In genomic region chr15:50424066-50424890, GRCh38 we compare ENCODE assay signal across 1 cellular context.
TF ChIP-seq lines count a peak whose summit lies in the region.

USP8 (plus strand) TSS chr15:50424405; CDS start chr15:50439074, 14,669 bp downstream.

TF ChIP-seq in HEK293, 187 proteins besides CTCF, POLR2A, EP300 and RAD21 (continued from another document and continues in another):
- TF ChIP-seq ZBTB10 (tag by site-specific recombination; IDR thresholded peaks at IDR 0.05) (no peak), ZNF585B (tag by site-specific recombination; IDR thresholded peaks at IDR 0.05) (no peak), ZNF140 (tag by site-specific recombination; IDR thresholded peaks at IDR 0.05) (no peak), ZBTB21 (tag by site-specific recombination; IDR thresholded peaks at IDR 0.05) (peak; percentile 29; the same call in 1 of the 2 replicates), ZNF501 (tag by site-specific recombination; IDR thresholded peaks at IDR 0.05) (no peak), KLF17 (tag by site-specific recombination; IDR thresholded peaks at IDR 0.05) (no peak), ZNF785 (tag by site-specific recombination; IDR thresholded peaks at IDR 0.05) (no peak), ZNF416 (tag by site-specific recombination; IDR thresholded peaks at IDR 0.05) (no peak), ZNF146 (tag by site-specific recombination; IDR thresholded peaks at IDR 0.05) (no peak), PRDM4 (tag by site-specific recombination; IDR thresholded peaks at IDR 0.05) (no peak), ZNF677 (tag by site-specific recombination; IDR thresholded peaks at IDR 0.05) (no peak), GLI2 (tag by site-specific recombination; IDR thresholded peaks at IDR 0.05; ENCODE audit: borderline replicate concordance, low read depth) (no peak), ZBTB11 (tag by site-specific recombination; conservative IDR thresholded peaks at IDR 0.05; ENCODE audit: low read depth) (no peak; the same call in 1 of the 2 replicates), ZNF239 (tag by site-specific recombination; IDR thresholded peaks at IDR 0.05) (no peak), ZNF670 (tag by site-specific recombination; IDR thresholded peaks at IDR 0.05; ENCODE audit: low read depth) (no peak), FEZF1 (tag by site-specific recombination; IDR thresholded peaks at IDR 0.05) (no peak), ZNF404 (tag by site-specific recombination; IDR thresholded peaks at IDR 0.05) (no peak), ZIC2 (tag by site-specific recombination; IDR thresholded peaks at IDR 0.05) (no peak), WT1 (tag by site-specific recombination; IDR thresholded peaks at IDR 0.05) (no peak), ZNF768 (tag by site-specific recombination; IDR thresholded peaks at IDR 0.05) (no peak), EGR2 (tag by site-specific recombination; IDR thresholded peaks at IDR 0.05; ENCODE audit: low read depth) (peak; percentile 72), IKZF3 (tag by site-specific recombination; IDR thresholded peaks at IDR 0.05) (peak; percentile 74; the same call in 1 of the 2 replicates), SETDB1 (IDR thresholded peaks at IDR 0.05; ENCODE audit: insufficient read length, low read length) (no peak), ZFP41 (tag by site-specific recombination; IDR thresholded peaks at IDR 0.05; ENCODE audit: borderline replicate concordance) (no peak), ZNF701 (tag by site-specific recombination; IDR thresholded peaks at IDR 0.05) (no peak), GLIS2 (tag by site-specific recombination; IDR thresholded peaks at IDR 0.05) (peak; percentile 77), ZNF48 (tag by site-specific recombination; IDR thresholded peaks at IDR 0.05) (no peak), ZNF707 (tag by site-specific recombination; IDR thresholded peaks at IDR 0.05) (no peak), PRDM2 (tag by site-specific recombination; IDR thresholded peaks at IDR 0.05; ENCODE audit: borderline replicate concordance) (no peak), RBAK (tag by site-specific recombination; IDR thresholded peaks at IDR 0.05) (no peak), ZNF335 (tag by site-specific recombination; conservative IDR thresholded peaks at IDR 0.05) (peak; percentile 65), ZFP3 (tag by site-specific recombination; IDR thresholded peaks at IDR 0.05; ENCODE audit: low read depth) (no peak), ZNF596 (tag by site-specific recombination; IDR thresholded peaks at IDR 0.05) (no peak)
- TF ChIP-seq, protein P1, sequence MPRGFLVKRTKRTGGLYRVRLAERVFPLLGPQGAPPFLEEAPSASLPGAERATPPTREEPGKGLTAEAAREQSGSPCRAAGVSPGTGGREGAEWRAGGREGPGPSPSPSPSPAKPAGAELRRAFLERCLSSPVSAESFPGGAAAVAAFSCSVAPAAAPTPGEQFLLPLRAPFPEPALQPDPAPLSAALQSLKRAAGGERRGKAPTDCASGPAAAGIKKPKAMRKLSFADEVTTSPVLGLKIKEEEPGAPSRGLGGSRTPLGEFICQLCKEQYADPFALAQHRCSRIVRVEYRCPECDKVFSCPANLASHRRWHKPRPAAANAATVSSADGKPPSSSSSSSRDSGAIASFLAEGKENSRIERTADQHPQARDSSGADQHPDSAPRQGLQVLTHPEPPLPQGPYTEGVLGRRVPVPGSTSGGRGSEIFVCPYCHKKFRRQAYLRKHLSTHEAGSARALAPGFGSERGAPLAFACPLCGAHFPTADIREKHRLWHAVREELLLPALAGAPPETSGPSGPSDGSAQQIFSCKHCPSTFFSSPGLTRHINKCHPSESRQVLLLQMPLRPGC (tag by site-specific recombination; IDR thresholded peaks at IDR 0.05), result no peak
- TF ChIP-seq, protein P2, sequence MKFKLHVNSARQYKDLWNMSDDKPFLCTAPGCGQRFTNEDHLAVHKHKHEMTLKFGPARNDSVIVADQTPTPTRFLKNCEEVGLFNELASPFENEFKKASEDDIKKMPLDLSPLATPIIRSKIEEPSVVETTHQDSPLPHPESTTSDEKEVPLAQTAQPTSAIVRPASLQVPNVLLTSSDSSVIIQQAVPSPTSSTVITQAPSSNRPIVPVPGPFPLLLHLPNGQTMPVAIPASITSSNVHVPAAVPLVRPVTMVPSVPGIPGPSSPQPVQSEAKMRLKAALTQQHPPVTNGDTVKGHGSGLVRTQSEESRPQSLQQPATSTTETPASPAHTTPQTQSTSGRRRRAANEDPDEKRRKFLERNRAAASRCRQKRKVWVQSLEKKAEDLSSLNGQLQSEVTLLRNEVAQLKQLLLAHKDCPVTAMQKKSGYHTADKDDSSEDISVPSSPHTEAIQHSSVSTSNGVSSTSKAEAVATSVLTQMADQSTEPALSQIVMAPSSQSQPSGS (tag by site-specific recombination; IDR thresholded peaks at IDR 0.05; ENCODE audit: low read depth), result no peak
- TF ChIP-seq, protein P3, sequence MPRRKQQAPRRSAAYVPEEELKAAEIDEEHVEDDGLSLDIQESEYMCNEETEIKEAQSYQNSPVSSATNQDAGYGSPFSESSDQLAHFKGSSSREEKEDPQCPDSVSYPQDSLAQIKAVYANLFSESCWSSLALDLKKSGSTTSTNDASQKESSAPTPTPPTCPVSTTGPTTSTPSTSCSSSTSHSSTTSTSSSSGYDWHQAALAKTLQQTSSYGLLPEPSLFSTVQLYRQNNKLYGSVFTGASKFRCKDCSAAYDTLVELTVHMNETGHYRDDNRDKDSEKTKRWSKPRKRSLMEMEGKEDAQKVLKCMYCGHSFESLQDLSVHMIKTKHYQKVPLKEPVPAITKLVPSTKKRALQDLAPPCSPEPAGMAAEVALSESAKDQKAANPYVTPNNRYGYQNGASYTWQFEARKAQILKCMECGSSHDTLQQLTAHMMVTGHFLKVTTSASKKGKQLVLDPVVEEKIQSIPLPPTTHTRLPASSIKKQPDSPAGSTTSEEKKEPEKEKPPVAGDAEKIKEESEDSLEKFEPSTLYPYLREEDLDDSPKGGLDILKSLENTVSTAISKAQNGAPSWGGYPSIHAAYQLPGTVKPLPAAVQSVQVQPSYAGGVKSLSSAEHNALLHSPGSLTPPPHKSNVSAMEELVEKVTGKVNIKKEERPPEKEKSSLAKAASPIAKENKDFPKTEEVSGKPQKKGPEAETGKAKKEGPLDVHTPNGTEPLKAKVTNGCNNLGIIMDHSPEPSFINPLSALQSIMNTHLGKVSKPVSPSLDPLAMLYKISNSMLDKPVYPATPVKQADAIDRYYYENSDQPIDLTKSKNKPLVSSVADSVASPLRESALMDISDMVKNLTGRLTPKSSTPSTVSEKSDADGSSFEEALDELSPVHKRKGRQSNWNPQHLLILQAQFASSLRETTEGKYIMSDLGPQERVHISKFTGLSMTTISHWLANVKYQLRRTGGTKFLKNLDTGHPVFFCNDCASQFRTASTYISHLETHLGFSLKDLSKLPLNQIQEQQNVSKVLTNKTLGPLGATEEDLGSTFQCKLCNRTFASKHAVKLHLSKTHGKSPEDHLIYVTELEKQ (tag by site-specific recombination; IDR thresholded peaks at IDR 0.05; ENCODE audit: borderline replicate concordance), result no peak
- TF ChIP-seq, protein P4, sequence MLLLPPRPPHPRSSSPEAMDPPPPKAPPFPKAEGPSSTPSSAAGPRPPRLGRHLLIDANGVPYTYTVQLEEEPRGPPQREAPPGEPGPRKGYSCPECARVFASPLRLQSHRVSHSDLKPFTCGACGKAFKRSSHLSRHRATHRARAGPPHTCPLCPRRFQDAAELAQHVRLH (tag by site-specific recombination; IDR thresholded peaks at IDR 0.05), result no peak
